ENCODE assay signal across 12 cellular contexts in genomic region chr7:40986351-40986873, GRCh38.
A peak's percentile ranks its signal among the peaks of the same experiment; 100 is the strongest.
DNase-seq lines count a peak whose midpoint lies in the region; ATAC-seq and TF ChIP-seq lines count a peak whose summit lies in the region.
"Had no signal": no experiment of that assay in that cellular context is flagged by ENCODE, and none has a peak within 500 bp of the region (broad histone marks: within the 10 kb centered on the region; RNA-seq: fewer than 3 reads in every experiment).

No MANE protein-coding gene starts in this region.

- H3K27me3 ChIP-seq in tibial nerve: no peaks in the 10 kb centered on the region

- TF ChIP-seq POLR2A in tibial nerve (IDR thresholded peaks at IDR 0.05): no peak

- H3K4me1 ChIP-seq in tibial nerve: no peaks in the 10 kb centered on the region

- H3K4me3 ChIP-seq in tibial nerve: no peak overlapping the region

- H3K9me3 ChIP-seq in tibial nerve: no peaks in the 10 kb centered on the region

- H3K36me3 ChIP-seq in tibial nerve: no peaks in the 10 kb centered on the region

- H3K27ac ChIP-seq in epithelial cell of prostate (peak overlapping the region; percentile 43), tibial nerve (peak overlapping the region in 1 of 4 donors; percentile 41)

- TF ChIP-seq CTCF in omental fat pad (IDR thresholded peaks at IDR 0.05): no peak
- TF ChIP-seq CTCF in tibial nerve (IDR thresholded peaks at IDR 0.05): no peak

- ATAC-seq in omental fat pad (ENCODE audit: low FRiP score): peak; percentile 84
- ATAC-seq in GM18517 (IDR thresholded peaks at IDR 0.05; ENCODE audit: unreplicated experiment): no peak
- ATAC-seq: stimulated activated naive B cell treated with anti-CD40 and anti-IgM and Interleukin-4, amounts not matched to agents 10 μg/mL and 1 μg/mL and 100 μg/mL, for 72 hours had no signal

- TF ChIP-seq EP300 in tibial nerve (IDR thresholded peaks at IDR 0.05): peak in 1 of 2 donors; percentile 52

- 64 to 68% methylated on average over 7 of the region's 7 CpGs for WGBS in tibial nerve, 2 donors

- DNase-seq in DMS53 (lab: John Stamatoyannopoulos, UW): peak; percentile 87
- peak; percentile 28 to 29 for DNase-seq in NCI-H526 (lab: John Stamatoyannopoulos, UW)
- DNase-seq in epithelial cell of prostate (ENCODE audit: low read depth, low spot score): no peak
- no peak for DNase-seq in omental fat pad (ENCODE audit: low spot score)
- DNase-seq in tibial nerve (ENCODE audit: low spot score in 2 of 2): no peak
- no peak for DNase-seq in NCI-H1436 treated with DMSO at 0.1 percent for 48 hours (lab: John Stamatoyannopoulos, UW)
- no peak for DNase-seq in hippocampal formation (lab: John Stamatoyannopoulos, UW)
- DNase-seq: activated naive CD4-positive, alpha-beta T cell treated with anti-CD3 and anti-CD28 coated beads for 36 hours; DMS 273 treated with DMSO at 0.1 percent for 48 hours; NCI-H446; stimulated activated naive B cell treated with anti-CD40 and anti-IgM and Interleukin-4, amounts not matched to agents 10 μg/mL and 1 μg/mL and 100 μg/mL, for 72 hours had no signal

Comparison
In these comparisons a context has a peak if more than half of its experiments do, and no peak if none do; other contexts are left out.
1. DNase-seq: peak in DMS53 (single experiment) and NCI-H526 (2 of 2); none in epithelial cell of prostate (single experiment), omental fat pad (single experiment), tibial nerve (0 of 2), NCI-H1436 treated with DMSO at 0.1 percent for 48 hours (single experiment) and hippocampal formation (0 of 2).